In the genomic region with DNA sequence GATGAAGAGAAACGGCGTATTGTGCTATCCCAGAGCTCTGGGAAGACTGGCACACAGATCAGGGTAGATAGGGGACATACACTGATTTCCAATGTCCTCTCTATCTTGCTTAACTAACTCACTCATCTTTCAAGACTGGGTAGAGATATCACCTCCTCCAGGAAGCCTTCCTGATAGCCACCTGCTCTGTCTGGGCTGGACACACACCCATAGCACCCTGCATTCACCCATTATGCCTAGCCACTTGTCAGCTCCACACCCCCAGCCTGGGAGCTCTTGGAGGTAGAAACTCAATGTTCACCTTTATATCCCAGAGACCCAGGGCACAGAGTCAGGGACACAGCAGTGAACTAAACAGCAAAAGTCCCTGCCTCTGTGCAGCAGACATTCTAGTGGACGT, we compare ENCODE assay signal across 19 cellular contexts. TPM values are rescaled to one million over a fixed set of nuclear protein-coding genes. Genes with fewer than 3 reads are reported as not detected.
DNase-seq lines count a peak whose midpoint lies in the region; ATAC-seq and TF ChIP-seq lines count a peak whose summit lies in the region.
"Had no signal": no experiment of that assay in that cellular context is flagged by ENCODE, and none has a peak within 500 bp of the region (broad histone marks: within the 10 kb centered on the region; RNA-seq: fewer than 3 reads in every experiment).

No MANE protein-coding gene starts in this region.

- no peak for ATAC-seq in activated CD8-positive, alpha-beta T cell treated with anti-CD3 and anti-CD28 coated beads for 36 hours
- no peak for ATAC-seq in HG02763 (IDR thresholded peaks at IDR 0.05; ENCODE audit: unreplicated experiment)
- ATAC-seq: activated naive CD4-positive, alpha-beta T cell treated with anti-CD3 and anti-CD28 coated beads, Interleukin-2, amount 50 U/mL, for 72 hours; activated T-cell treated with anti-CD3 and anti-CD28 coated beads, Interleukin-2, amount 50 U/mL, for 72 hours; heart right ventricle; mucosa of descending colon; right cardiac atrium had no signal

- H2BK5ac ChIP-seq in H9 (ENCODE audit: insufficient read length, low read length) = no peak overlapping the region

- no peaks in the 10 kb centered on the region for H3K27me3 Mint-ChIP-seq in H9 (ENCODE audit: low read depth)
- H3K27me3 Mint-ChIP-seq in activated CD8-positive, alpha-beta T cell treated with anti-CD3 and anti-CD28 coated beads for 36 hours = no peaks in the 10 kb centered on the region

- no CpG with 5 or more reads among the region's 3 CpGs for WGBS in H9 (ENCODE audit: extremely low coverage, insufficient read length, low lambda C conversion rate)
- 93% methylated on average over 3 of the region's 3 CpGs for WGBS in esophagus squamous epithelium, 2 donors
- 99% methylated on average over 3 of the region's 3 CpGs for WGBS in smooth muscle cell (ENCODE audit: low lambda C conversion rate)

- H3K14ac ChIP-seq in H9 (ENCODE audit: insufficient read depth, low read length) = no peak overlapping the region

- H4K8ac ChIP-seq in H9 (replicated peaks; ENCODE audit: insufficient read length, low read depth, low read length) = no peak overlapping the region

- H3K4me1 Mint-ChIP-seq in H9 = peaks cover 42 to 47% of the 10 kb centered on the region in 2 experiments
- peaks cover 85% of the 10 kb centered on the region for H3K4me1 Mint-ChIP-seq in activated CD8-positive, alpha-beta T cell treated with anti-CD3 and anti-CD28 coated beads for 36 hours (ENCODE audit: low read depth)

- no peak overlapping the region for H2BK20ac ChIP-seq in H9 (ENCODE audit: low read depth, low read length, poor library complexity, severe bottlenecking)

- 0 out of 5 replicates have a peak, but pooled peaks cover 0 to 3% of the 10 kb centered on the region in 2 experiments for H3K9me3 Mint-ChIP-seq in H9
- peaks cover 21% of the 10 kb centered on the region for H3K9me3 Mint-ChIP-seq in activated CD8-positive, alpha-beta T cell treated with anti-CD3 and anti-CD28 coated beads for 36 hours

- H3K9ac ChIP-seq in H9 (ENCODE audit: extremely low read depth, insufficient read length, low read length) (no peak overlapping the region), smooth muscle cell (ENCODE audit: low read depth) (no peak overlapping the region)

- H3K27ac ChIP-seq in H9 (ENCODE audit: insufficient read length, low read depth, low read length) (no peak overlapping the region), esophagus squamous epithelium (peak overlapping the region in 3 of 4 donors; percentile 14 to 90 (median 66)), smooth muscle cell (ENCODE audit: low read depth) (peak overlapping the region; percentile 25)
- H3K27ac ChIP-seq: brain microvascular endothelial cell had no signal

- H2BK15ac ChIP-seq in H9 (ENCODE audit: low read depth, low read length) = no peak overlapping the region

- H4K91ac ChIP-seq in H9 (ENCODE audit: insufficient read length, low read depth, low read length) = no peak overlapping the region

- peaks cover 9% of the 10 kb centered on the region for H3K79me1 ChIP-seq in H9 (ENCODE audit: insufficient read depth, low read depth, low read length, poor library complexity, severe bottlenecking)

- peaks cover 62% of the 10 kb centered on the region for H3F3A ChIP-seq in smooth muscle cell (ENCODE audit: low read depth)

- H3K4me3 ChIP-seq in esophagus squamous epithelium = no peak overlapping the region
- no peak overlapping the region for H3K4me3 ChIP-seq in smooth muscle cell
- H3K4me3 ChIP-seq: HAP-1, heart right ventricle, mucosa of descending colon had no signal

- H3K27me3 ChIP-seq in H9 (ENCODE audit: insufficient read depth, low read length) (no peaks in the 10 kb centered on the region), esophagus squamous epithelium (no peaks in the 10 kb centered on the region), smooth muscle cell (ENCODE audit: low read depth) (no peaks in the 10 kb centered on the region)
- H3K27me3 ChIP-seq: brain microvascular endothelial cell, heart right ventricle had no signal

- no peak overlapping the region for H3K4me3 Mint-ChIP-seq in H9
- H3K4me3 Mint-ChIP-seq in activated CD8-positive, alpha-beta T cell treated with anti-CD3 and anti-CD28 coated beads for 36 hours = no peak overlapping the region
- H3K4me3 Mint-ChIP-seq: activated T-cell treated with anti-CD3 and anti-CD28 coated beads, Interleukin-2, amount 50 U/mL, for 72 hours had no signal

- H2AFZ ChIP-seq in H9 (ENCODE audit: low read length) = no peak overlapping the region
- no peak overlapping the region for H2AFZ ChIP-seq in smooth muscle cell (ENCODE audit: low read depth)

- H4K20me1 ChIP-seq in H9 (ENCODE audit: control insufficient read depth, insufficient read depth, insufficient read length) = no peaks in the 10 kb centered on the region
- H4K20me1 ChIP-seq in smooth muscle cell (ENCODE audit: low read depth) = peaks cover 100% of the 10 kb centered on the region

- H3K23ac ChIP-seq in H9 (ENCODE audit: insufficient read length, low read depth, low read length) = no peak overlapping the region

- no peak overlapping the region for H3K4ac ChIP-seq in H9 (ENCODE audit: low read depth, low read length)

- no peaks in the 10 kb centered on the region for H3K9me3 ChIP-seq in H9 (ENCODE audit: control insufficient read depth, low read depth, low read length)
- peaks cover 0 to 7% (median 0%) of the 10 kb centered on the region in 3 donors for H3K9me3 ChIP-seq in esophagus squamous epithelium
- no peaks in the 10 kb centered on the region for H3K9me3 ChIP-seq in smooth muscle cell (replicated peaks; ENCODE audit: low read depth)
- H3K9me3 ChIP-seq: mucosa of descending colon had no signal

- H3K36me3 ChIP-seq in esophagus squamous epithelium (peaks cover 0 to 37% (median 0%) of the 10 kb centered on the region in 3 donors), smooth muscle cell (ENCODE audit: low read depth) (peaks cover 4% of the 10 kb centered on the region)

- no peak overlapping the region for H3T11ph ChIP-seq in H9 (ENCODE audit: low read length)

- DNase-seq in H9 = no peak
- no peak for DNase-seq in activated CD8-positive, alpha-beta T cell treated with anti-CD3 and anti-CD28 coated beads for 36 hours
- DNase-seq in esophagus squamous epithelium (lab: John Stamatoyannopoulos, UW) = no peak
- no peak for DNase-seq in smooth muscle cell (lab: John Stamatoyannopoulos, UW; ENCODE audit: unreplicated experiment)
- no peak for DNase-seq in DMS153 treated with DMSO at 0.1 percent for 48 hours (lab: John Stamatoyannopoulos, UW; ENCODE audit: unreplicated experiment)
- DNase-seq in amniotic stem cell (lab: John Stamatoyannopoulos, UW) = no peak
- DNase-seq: activated CD8-positive, alpha-beta memory T cell treated with anti-CD3 and anti-CD28 coated beads for 24 hours; activated T-cell treated with anti-CD3 and anti-CD28 coated beads, Interleukin-2, amount 50 U/mL, for 72 hours; AML-193; brain microvascular endothelial cell; COR-L47; heart right ventricle; mucosa of descending colon; NCI-H1436; NCI-H524 had no signal

- peak overlapping the region in 2 of 3 experiments; percentile 69 to 89; a peak in 5 of 7 replicates for H3K27ac Mint-ChIP-seq in H9
- H3K27ac Mint-ChIP-seq in activated CD8-positive, alpha-beta T cell treated with anti-CD3 and anti-CD28 coated beads for 36 hours = peak overlapping the region; percentile 43
- H3K27ac Mint-ChIP-seq: activated T-cell treated with anti-CD3 and anti-CD28 coated beads, Interleukin-2, amount 50 U/mL, for 72 hours had no signal

- no peak overlapping the region for H2AK5ac ChIP-seq in H9 (ENCODE audit: insufficient read length, low read length)

- H3K4me2 ChIP-seq in H9 (ENCODE audit: insufficient read depth, insufficient read length, low read length) = no peak overlapping the region
- no peak overlapping the region for H3K4me2 ChIP-seq in smooth muscle cell

- no peak overlapping the region for H3K56ac ChIP-seq in H9 (ENCODE audit: insufficient read length, low read depth, low read length)

- H3K23me2 ChIP-seq in H9 (ENCODE audit: insufficient read length, low read depth, low read length, poor library complexity, severe bottlenecking) = no peaks in the 10 kb centered on the region

- intact Hi-C loops in activated CD8-positive, alpha-beta T cell treated with anti-CD3 and anti-CD28 coated beads for 36 hours (cut with micrococcal nuclease) = no loop called here
- intact Hi-C loops in esophagus squamous epithelium (cut with DNase I) = no loop called here

- peaks cover 33 to 49% (median 35%) of the 10 kb centered on the region in 3 experiments for H3K36me3 Mint-ChIP-seq in H9 (ENCODE audit: insufficient read depth in 1 of 3, low read depth in 3 of 3)
- H3K36me3 Mint-ChIP-seq in activated CD8-positive, alpha-beta T cell treated with anti-CD3 and anti-CD28 coated beads for 36 hours (ENCODE audit: low read depth) = peaks cover 52% of the 10 kb centered on the region

- POLR2A ChIA-PET in activated CD8-positive, alpha-beta T cell treated with anti-CD3 and anti-CD28 coated beads for 36 hours (lab: Charles Lee) = interaction anchor here (0.7 to 2.2 kb wide), 2 partner anchors 12 to 50 kb away, joined by 4 to 7 read pairs; no protein-coding TSS in a partner anchor

- no peak overlapping the region for H3K18ac ChIP-seq in H9 (ENCODE audit: insufficient read length, low read depth, low read length)

- H2BK12ac ChIP-seq in H9 (ENCODE audit: insufficient read length, low read depth, low read length) = no peak overlapping the region

- no peak for TF ChIP-seq CTCF in H9 (conservative IDR thresholded peaks at IDR 0.05)
- no peak for TF ChIP-seq CTCF in activated CD8-positive, alpha-beta T cell treated with anti-CD3 and anti-CD28 coated beads for 36 hours (IDR thresholded peaks at IDR 0.05)
- TF ChIP-seq CTCF in esophagus squamous epithelium (IDR thresholded peaks at IDR 0.05) = no peak
- TF ChIP-seq CTCF in smooth muscle cell (IDR thresholded peaks at IDR 0.05; ENCODE audit: borderline replicate concordance, insufficient read depth, poor library complexity, severe bottlenecking) = no peak

- H4K5ac ChIP-seq in H9 (ENCODE audit: insufficient read length, low read depth, low read length) = no peak overlapping the region

- H2BK120ac ChIP-seq in H9 (ENCODE audit: low read depth, low read length, poor library complexity, severe bottlenecking) = no peak overlapping the region

- peaks cover 15% of the 10 kb centered on the region; the same call in 1 of the 2 replicates for H3K79me2 ChIP-seq in H9 (ENCODE audit: insufficient read depth, low read length)
- peaks cover 100% of the 10 kb centered on the region for H3K79me2 ChIP-seq in smooth muscle cell (ENCODE audit: low read depth)

- CTCF ChIA-PET in activated CD8-positive, alpha-beta T cell treated with anti-CD3 and anti-CD28 coated beads for 36 hours (lab: Charles Lee) = interaction anchor here (1.0 to 8.3 kb wide), 9 partner anchors 11 to 181 kb away, joined by 3 to 87 read pairs (median 4); no protein-coding TSS in a partner anchor

- TF ChIP-seq POLR2A in esophagus squamous epithelium (IDR thresholded peaks at IDR 0.05) = no peak

- peaks cover 5% of the 10 kb centered on the region; the same call in 1 of the 2 replicates for H3K4me1 ChIP-seq in H9 (ENCODE audit: insufficient read depth, low read length)
- peaks cover 10 to 76% (median 17%) of the 10 kb centered on the region in 3 donors for H3K4me1 ChIP-seq in esophagus squamous epithelium
- peaks cover 5% of the 10 kb centered on the region for H3K4me1 ChIP-seq in smooth muscle cell (ENCODE audit: low read depth)
- H3K4me1 ChIP-seq: HAP-1 had no signal

RNA-seq across cellular contexts. Expression of a gene that starts 52.0 kb away (rescaled TPM):
- total RNA-seq in H9 (2021) (218 and 219 TPM in 2 replicates), esophagus squamous epithelium (100 to 1,000 TPM; 118 to 145 (median 131) TPM), smooth muscle cell (361 and 422 TPM in 2 replicates)
- total RNA-seq in activated CD8-positive, alpha-beta T cell treated with anti-CD3 and anti-CD28 coated beads for 36 hours = 100 to 1,000 TPM; 214 TPM
- 741 and 806 TPM in 2 replicates for polyA plus RNA-seq in smooth muscle cell
